In genomic region chr3:186985713-186986364, GRCh38 we compare ENCODE assay signal across 7 cellular contexts. TPM values are rescaled to one million over a fixed set of nuclear protein-coding genes. Genes with fewer than 3 reads are reported as not detected.
DNase-seq lines count a peak whose midpoint lies in the region; ATAC-seq and FAIRE-seq lines count a peak whose summit lies in the region.

No MANE protein-coding gene starts in this region.

- no peak overlapping the region for H3K4me3 ChIP-seq in skeletal muscle tissue (ENCODE audit: low read length in 3 of 3)

- peaks cover 11 to 19% (median 12%) of the 10 kb centered on the region in 3 donors for H3K4me1 ChIP-seq in skeletal muscle tissue (ENCODE audit: control insufficient read depth in 3 of 3, insufficient read depth in 3 of 3, low read length in 3 of 3)

- H3K27me3 ChIP-seq in skeletal muscle tissue (ENCODE audit: control insufficient read depth in 3 of 3, insufficient read depth in 3 of 3, low read length in 3 of 3), result no peaks in the 10 kb centered on the region

- peaks cover 0 to 4% (median 0%) of the 10 kb centered on the region in 3 donors for H3K36me3 ChIP-seq in skeletal muscle tissue (ENCODE audit: control insufficient read depth in 3 of 3, insufficient read depth in 3 of 3, low read length in 3 of 3)

- intact Hi-C loops in activated T-helper 2 cell treated with anti-CD3 and anti-CD28 coated beads, Interferon-gamma antibody, Interleukin-2, Interleukin-4, amounts not matched to agents 10 μg/mL and 5 μg/mL and 100 μg/mL, durations not matched to agents 14 hours and 24 hours and 36 hours (cut with micrococcal nuclease), result no loop called here

- no peaks in the 10 kb centered on the region for H3K9me3 ChIP-seq in skeletal muscle tissue (ENCODE audit: control insufficient read depth in 3 of 3, low read length in 3 of 3)

- H3K4me3 Mint-ChIP-seq in activated T-helper 2 cell treated with anti-CD3 and anti-CD28 coated beads, Interferon-gamma antibody, Interleukin-2, Interleukin-4, amounts not matched to agents 10 μg/mL and 5 μg/mL and 100 μg/mL, durations not matched to agents 14 hours and 24 hours and 36 hours (ENCODE audit: low read depth), result no peak overlapping the region

- peak overlapping the region; percentile 66 for H3K27ac ChIP-seq in skeletal muscle tissue (ENCODE audit: low read depth, low read length)

- DNase-seq in GM19239 (ENCODE audit: insufficient read length, low spot score) (peak; percentile 28), NCI-H2227 (lab: John Stamatoyannopoulos, UW; ENCODE audit: unreplicated experiment) (no peak)
- DNase-seq in activated T-helper 2 cell treated with anti-CD3 and anti-CD28 coated beads, Interferon-gamma antibody, Interleukin-2, Interleukin-4, amounts not matched to agents 10 μg/mL and 5 μg/mL and 100 μg/mL, durations not matched to agents 14 hours and 24 hours and 36 hours (ENCODE audit: low spot score), result no peak
- DNase-seq in activated CD8-positive, alpha-beta memory T cell treated with anti-CD3 and anti-CD28 coated beads for 24 hours, result no peak

- H3K9ac ChIP-seq in skeletal muscle tissue (ENCODE audit: low read depth in 1 of 3, low read length in 3 of 3), result peak overlapping the region in 1 of 3 donors; percentile 36

- H3K9me3 Mint-ChIP-seq in activated T-helper 2 cell treated with anti-CD3 and anti-CD28 coated beads, Interferon-gamma antibody, Interleukin-2, Interleukin-4, amounts not matched to agents 10 μg/mL and 5 μg/mL and 100 μg/mL, durations not matched to agents 14 hours and 24 hours and 36 hours, result no peaks in the 10 kb centered on the region

- peaks cover 25% of the 10 kb centered on the region for H3K4me1 Mint-ChIP-seq in activated T-helper 2 cell treated with anti-CD3 and anti-CD28 coated beads, Interferon-gamma antibody, Interleukin-2, Interleukin-4, amounts not matched to agents 10 μg/mL and 5 μg/mL and 100 μg/mL, durations not matched to agents 14 hours and 24 hours and 36 hours (ENCODE audit: low read depth)

- FAIRE-seq in GM19239 (lab: Jason Lieb, UNC), result peak; percentile 95

- peak; percentile 49 for ATAC-seq in HG03108 (IDR thresholded peaks at IDR 0.05; ENCODE audit: unreplicated experiment)
- no peak for ATAC-seq in HG02571 (IDR thresholded peaks at IDR 0.05; ENCODE audit: unreplicated experiment)

- H3K27ac Mint-ChIP-seq in activated T-helper 2 cell treated with anti-CD3 and anti-CD28 coated beads, Interferon-gamma antibody, Interleukin-2, Interleukin-4, amounts not matched to agents 10 μg/mL and 5 μg/mL and 100 μg/mL, durations not matched to agents 14 hours and 24 hours and 36 hours, result peak overlapping the region; percentile 28

- peaks cover 69% of the 10 kb centered on the region for H3K36me3 Mint-ChIP-seq in activated T-helper 2 cell treated with anti-CD3 and anti-CD28 coated beads, Interferon-gamma antibody, Interleukin-2, Interleukin-4, amounts not matched to agents 10 μg/mL and 5 μg/mL and 100 μg/mL, durations not matched to agents 14 hours and 24 hours and 36 hours (ENCODE audit: low read depth)

- H3K27me3 Mint-ChIP-seq in activated T-helper 2 cell treated with anti-CD3 and anti-CD28 coated beads, Interferon-gamma antibody, Interleukin-2, Interleukin-4, amounts not matched to agents 10 μg/mL and 5 μg/mL and 100 μg/mL, durations not matched to agents 14 hours and 24 hours and 36 hours (ENCODE audit: low read depth), result no peaks in the 10 kb centered on the region

RNA-seq across cellular contexts. Expression of gene ST6GAL1, which starts 55.5 kb away (rescaled TPM):
- total RNA-seq in activated T-helper 2 cell treated with anti-CD3 and anti-CD28 coated beads, Interferon-gamma antibody, Interleukin-2, Interleukin-4, amounts not matched to agents 10 μg/mL and 5 μg/mL and 100 μg/mL, durations not matched to agents 14 hours and 24 hours and 36 hours, result 78.1 and 85.9 TPM in 2 replicates
- 16.7 TPM for total RNA-seq in skeletal muscle tissue
